ENCODE assay signal across 1 cellular context in genomic region chr16:81314603-81315270, GRCh38.
TF ChIP-seq lines count a peak whose summit lies in the region.

Gene GAN (plus strand): TSS chr16:81314962. CDS start chr16:81315114, 152 bp downstream.

TF ChIP-seq in K562, 482 proteins besides CTCF, POLR2A, EP300 and RAD21 (continued from another document and continues in another):
- TF ChIP-seq SMAD2 (IDR thresholded peaks at IDR 0.05; ENCODE audit: low read depth, low read length) (no peak), HDAC6 (IDR thresholded peaks at IDR 0.05; ENCODE audit: low read depth, low read length) (0 out of 2 replicates have a peak, but pooled peaks have one; percentile 6), TARDBP (IDR thresholded peaks at IDR 0.05) (peak; percentile 87; the same call in 1 of the 2 replicates), EGR1 (conservative IDR thresholded peaks at IDR 0.05) (peak; percentile 99), SP1 (CRISPR knock-in tag; IDR thresholded peaks at IDR 0.05) (peak; percentile 86), RFX7 (CRISPR knock-in tag; IDR thresholded peaks at IDR 0.05) (no peak), FOXP1 (CRISPR knock-in tag; IDR thresholded peaks at IDR 0.05) (no peak), PYGO2 (tag; IDR thresholded peaks at IDR 0.05) (no peak), HIVEP1 (CRISPR knock-in tag; IDR thresholded peaks at IDR 0.05) (peak; percentile 74), ZNF780A (CRISPR knock-in tag; IDR thresholded peaks at IDR 0.05) (no peak), ID3 (CRISPR knock-in tag; IDR thresholded peaks at IDR 0.05) (no peak), ID3 (tag; IDR thresholded peaks at IDR 0.05) (peak; percentile 79; the same call in 1 of the 2 replicates), POLR2AphosphoS5 (IDR thresholded peaks at IDR 0.05; ENCODE audit: control insufficient read depth, insufficient read depth, low read depth, low read length) (peak; percentile 84), SPI1 (IDR thresholded peaks at IDR 0.05; ENCODE audit: borderline replicate concordance, low read depth, low read length) (peak; percentile 25; the same call in 1 of the 2 replicates), E2F1 (CRISPR knock-in tag; IDR thresholded peaks at IDR 0.05) (peak; percentile 86), ZNF609 (CRISPR knock-in tag; IDR thresholded peaks at IDR 0.05; ENCODE audit: borderline replicate concordance) (no peak), SMAD4 (CRISPR knock-in tag; conservative IDR thresholded peaks at IDR 0.05) (peak; percentile 86; the same call in 1 of the 2 replicates), HMGN3 (IDR thresholded peaks at IDR 0.05; ENCODE audit: borderline replicate concordance, extremely low read depth, insufficient read length, low read depth, low read length) (peak; percentile 37), RNF2 (IDR thresholded peaks at IDR 0.05) (no peak; the same call in 1 of the 2 replicates), NCOA1 (IDR thresholded peaks at IDR 0.05; ENCODE audit: low read depth) (no peak), PCBP2 (IDR thresholded peaks at IDR 0.05; ENCODE audit: low read depth, low read length, poor library complexity, severe bottlenecking) (no peak), ATF7 (IDR thresholded peaks at IDR 0.05) (peak; percentile 90), TFAM (CRISPR knock-in tag; conservative IDR thresholded peaks at IDR 0.05) (no peak), GATA2 (CRISPR knock-in tag; IDR thresholded peaks at IDR 0.05) (no peak), SMAD3 (CRISPR knock-in tag; conservative IDR thresholded peaks at IDR 0.05) (no peak), DIDO1 (tag; IDR thresholded peaks at IDR 0.05; ENCODE audit: low read depth) (peak; percentile 85), MAZ (CRISPR knock-in tag; conservative IDR thresholded peaks at IDR 0.05 in 1 of 2, IDR thresholded peaks at IDR 0.05 in 1 of 2) (peak; percentile 88 to 96), ZNF717 (CRISPR knock-in tag; IDR thresholded peaks at IDR 0.05) (0 out of 2 replicates have a peak, but pooled peaks have one; percentile 34), HCFC1 (IDR thresholded peaks at IDR 0.05; ENCODE audit: low read depth, low read length) (peak; percentile 87), RCOR1 (IDR thresholded peaks at IDR 0.05; ENCODE audit: borderline replicate concordance in 1 of 2, low read depth in 2 of 2, low read length in 2 of 2) (peak; percentile 74 to 90; a peak in 3 of 4 replicates), RBFOX2 (IDR thresholded peaks at IDR 0.05; ENCODE audit: low read depth, low read length) (peak; percentile 93), MLX (CRISPR knock-in tag; conservative IDR thresholded peaks at IDR 0.05) (no peak; a peak in 1 of 4 replicates), ZNF280B (CRISPR knock-in tag; IDR thresholded peaks at IDR 0.05) (no peak), MEF2A (IDR thresholded peaks at IDR 0.05; ENCODE audit: control insufficient read depth, low read depth, low read length) (no peak), MAFK (IDR thresholded peaks at IDR 0.05; ENCODE audit: low read length) (no peak), ETV6 (IDR thresholded peaks at IDR 0.05; ENCODE audit: borderline replicate concordance in 1 of 2, low read depth in 2 of 2, low read length in 1 of 2) (no peak), ETV6 (CRISPR knock-in tag; IDR thresholded peaks at IDR 0.05; ENCODE audit: borderline replicate concordance) (no peak), FOXO4 (CRISPR knock-in tag; IDR thresholded peaks at IDR 0.05) (no peak), DACH1 (IDR thresholded peaks at IDR 0.05; ENCODE audit: partially characterized antibody) (peak; percentile 89), ETV1 (tag; conservative IDR thresholded peaks at IDR 0.05; ENCODE audit: low read depth) (peak; percentile 73), NFYB (IDR thresholded peaks at IDR 0.05; ENCODE audit: extremely low read depth, insufficient read length) (peak; percentile 20), TAF1 (IDR thresholded peaks at IDR 0.05; ENCODE audit: control insufficient read depth, extremely low read depth, insufficient read depth, low read length, severe bottlenecking) (peak; percentile 80), POLR3G (IDR thresholded peaks at IDR 0.05; ENCODE audit: extremely low read depth, insufficient read length, insufficient replicate concordance) (no peak), EHMT2 (IDR thresholded peaks at IDR 0.05) (no peak), ELF1 (tag; IDR thresholded peaks at IDR 0.05) (0 out of 2 replicates have a peak, but pooled peaks have one; percentile 36), GTF2F1 (IDR thresholded peaks at IDR 0.05; ENCODE audit: low read depth, low read length) (peak; percentile 77; the same call in 1 of the 2 replicates), ARID1B (IDR thresholded peaks at IDR 0.05) (peak; percentile 14; the same call in 1 of the 2 replicates), RBBP5 (IDR thresholded peaks at IDR 0.05; ENCODE audit: borderline replicate concordance, insufficient read depth, low read length, poor library complexity, severe bottlenecking) (peak; percentile 92), ZNF551 (CRISPR knock-in tag; IDR thresholded peaks at IDR 0.05) (no peak), RB1 (IDR thresholded peaks at IDR 0.05; ENCODE audit: low read depth) (peak; percentile 82), CREBBP (IDR thresholded peaks at IDR 0.05; ENCODE audit: low read depth, low read length) (no peak), PCBP1 (IDR thresholded peaks at IDR 0.05; ENCODE audit: low read depth, low read length, poor library complexity, severe bottlenecking) (no peak), ZNF785 (CRISPR knock-in tag; IDR thresholded peaks at IDR 0.05) (no peak), DNMT1 (IDR thresholded peaks at IDR 0.05) (no peak), ZNF24 (IDR thresholded peaks at IDR 0.05) (peak; percentile 9; the same call in 1 of the 2 replicates), ZNF79 (CRISPR knock-in tag; IDR thresholded peaks at IDR 0.05; ENCODE audit: low read depth) (no peak), GTF2E2 (tag; IDR thresholded peaks at IDR 0.05) (peak; percentile 63; the same call in 1 of the 2 replicates), ZNF354B (CRISPR knock-in tag; IDR thresholded peaks at IDR 0.05) (no peak), NELFE (IDR thresholded peaks at IDR 0.05; ENCODE audit: insufficient read depth, insufficient read length) (no peak), ZNF146 (CRISPR knock-in tag; IDR thresholded peaks at IDR 0.05; ENCODE audit: unreplicated experiment) (no peak), HMG20A (CRISPR knock-in tag; conservative IDR thresholded peaks at IDR 0.05) (no peak), USF1 (CRISPR knock-in tag; IDR thresholded peaks at IDR 0.05) (peak; percentile 86), CBX8 (IDR thresholded peaks at IDR 0.05; ENCODE audit: borderline replicate concordance, extremely low read depth, low read depth, low read length, poor library complexity, severe bottlenecking) (no peak), CXXC5 (CRISPR knock-in tag; IDR thresholded peaks at IDR 0.05) (peak; percentile 100), TEAD2 (tag; IDR thresholded peaks at IDR 0.05) (no peak), ZNF274 (IDR thresholded peaks at IDR 0.05; ENCODE audit: borderline replicate concordance, low read depth, low read length) (no peak), RUNX1 (IDR thresholded peaks at IDR 0.05; ENCODE audit: low read depth) (no peak), ZNF12 (CRISPR knock-in tag; IDR thresholded peaks at IDR 0.05) (peak; percentile 74; the same call in 1 of the 2 replicates), VEZF1 (CRISPR knock-in tag; IDR thresholded peaks at IDR 0.05) (peak; percentile 99), KDM2B (CRISPR knock-in tag; IDR thresholded peaks at IDR 0.05) (peak; percentile 92; the same call in 1 of the 2 replicates), KDM4B (IDR thresholded peaks at IDR 0.05; ENCODE audit: borderline replicate concordance in 2 of 2, low read depth in 1 of 2) (peak in 1 of 2 experiments; percentile 75; a peak in 1 of 4 replicates), NFE2 (IDR thresholded peaks at IDR 0.05; ENCODE audit: low read depth) (0 out of 2 replicates have a peak, but pooled peaks have one; percentile 10)
